ENCODE assay signal across 18 cellular contexts in genomic region chr16:27301236-27301861, GRCh38. TPM values are rescaled to one million over a fixed set of nuclear protein-coding genes. Genes with fewer than 3 reads are reported as not detected.
DNase-seq lines count a peak whose midpoint lies in the region; ATAC-seq and TF ChIP-seq lines count a peak whose summit lies in the region.
"Had no signal": no experiment of that assay in that cellular context is flagged by ENCODE, and none has a peak within 500 bp of the region (broad histone marks: within the 10 kb centered on the region; RNA-seq: fewer than 3 reads in every experiment).

No MANE protein-coding gene starts in this region.

- peak; percentile 23 for DNase-seq in left lobe of liver (ENCODE audit: low spot score)
- DNase-seq in G401 (ENCODE audit: low spot score) = no peak
- DNase-seq in iPS-NIHi11 (ENCODE audit: low spot score) = no peak
- DNase-seq in NCI-H446 treated with DMSO at 0.1 percent for 48 hours (lab: John Stamatoyannopoulos, UW) = no peak
- DNase-seq: activated CD8-positive, alpha-beta T cell treated with anti-CD3 and anti-CD28 coated beads for 36 hours; activated naive CD8-positive, alpha-beta T cell treated with anti-CD3 and anti-CD28 coated beads for 36 hours; CD4-positive, alpha-beta memory T cell; NCI-H1694; NCI-H82; SK-N-SH; testis had no signal

- TF ChIP-seq POLR2A in GM18505 (IDR thresholded peaks at IDR 0.05; ENCODE audit: borderline replicate concordance, extremely low read depth, insufficient read depth, insufficient read length) = no peak

- ATAC-seq in GM18505 (IDR thresholded peaks at IDR 0.05; ENCODE audit: unreplicated experiment) (peak; percentile 50), GM21381 (IDR thresholded peaks at IDR 0.05; ENCODE audit: unreplicated experiment) (peak; percentile 55), HG03432 (IDR thresholded peaks at IDR 0.05; ENCODE audit: unreplicated experiment) (peak; percentile 63), left lobe of liver (no peak), HG02610 (IDR thresholded peaks at IDR 0.05; ENCODE audit: unreplicated experiment) (no peak)
- ATAC-seq: activated CD8-positive, alpha-beta T cell treated with anti-CD3 and anti-CD28 coated beads for 36 hours; GM23338; K562; WTC11 had no signal

- in situ Hi-C loops in G401 (cut with HindIII; ENCODE audit: low sequenced_read_pairs) = no loop called here

RNA-seq across cellular contexts. Expression of gene IL4R, which starts 12.4 kb away (rescaled TPM):
- 51.4 TPM for total RNA-seq in left lobe of liver
- 12.1 and 22.7 TPM in 2 replicates for total RNA-seq in G401 (2014; rRNA removed; shearing (Covaris generic))

RNA-seq across cellular contexts. Expression of gene NSMCE1, which starts 32.8 kb away (rescaled TPM):
- total RNA-seq in left lobe of liver = 27.9 TPM
- 16.1 and 32.5 TPM in 2 replicates for total RNA-seq in G401 (2014; rRNA removed; shearing (Covaris generic))

Comparison
In these comparisons a context has a peak if more than half of its experiments do, and no peak if none do; other contexts are left out.
1. ATAC-seq: peak in GM18505 (single experiment), GM21381 (single experiment) and HG03432 (single experiment); none in left lobe of liver (single experiment) and HG02610 (single experiment).